ENCODE assay signal across 1 cellular context in genomic region chr4:183541081-183542045, GRCh38.
TF ChIP-seq lines count a peak whose summit lies in the region.

No MANE protein-coding gene starts in this region.

TF ChIP-seq in HepG2, 621 proteins besides CTCF, POLR2A, EP300 and RAD21 (continued from another document):
- no peak for TF ChIP-seq ZNF687 (CRISPR knock-in tag; IDR thresholded peaks at IDR 0.05)
- no peak for TF ChIP-seq ZNF841 (CRISPR knock-in tag; IDR thresholded peaks at IDR 0.05; ENCODE audit: borderline replicate concordance)
- no peak for TF ChIP-seq EED (CRISPR knock-in tag; IDR thresholded peaks at IDR 0.05)
- TF ChIP-seq MAX (IDR thresholded peaks at IDR 0.05), result no peak
- no peak for TF ChIP-seq POGK (CRISPR knock-in tag; conservative IDR thresholded peaks at IDR 0.05)
- no peak for TF ChIP-seq MIER2 (CRISPR knock-in tag; IDR thresholded peaks at IDR 0.05)
- TF ChIP-seq SMARCE1 (IDR thresholded peaks at IDR 0.05; ENCODE audit: borderline replicate concordance), result no peak
- TF ChIP-seq ZFP62 (CRISPR knock-in tag; IDR thresholded peaks at IDR 0.05), result no peak
- TF ChIP-seq FOXP4 (CRISPR knock-in tag; IDR thresholded peaks at IDR 0.05), result no peak
- no peak for TF ChIP-seq SP2 (CRISPR knock-in tag; IDR thresholded peaks at IDR 0.05)
- no peak for TF ChIP-seq FOXK2 (IDR thresholded peaks at IDR 0.05)
- no peak for TF ChIP-seq ZNF558 (CRISPR knock-in tag; IDR thresholded peaks at IDR 0.05; ENCODE audit: borderline replicate concordance)
- TF ChIP-seq ZBTB1 (CRISPR knock-in tag; IDR thresholded peaks at IDR 0.05; ENCODE audit: borderline replicate concordance), result no peak
- no peak for TF ChIP-seq ETV6 (CRISPR knock-in tag; conservative IDR thresholded peaks at IDR 0.05)
- TF ChIP-seq ZNF468 (CRISPR knock-in tag; IDR thresholded peaks at IDR 0.05), result no peak
- TF ChIP-seq HMG20A (CRISPR knock-in tag; IDR thresholded peaks at IDR 0.05; ENCODE audit: borderline replicate concordance), result no peak
- no peak for TF ChIP-seq YY1 (IDR thresholded peaks at IDR 0.05; ENCODE audit: insufficient read depth, insufficient replicate concordance, low read depth, low read length)
- TF ChIP-seq ATRX (CRISPR knock-in tag; IDR thresholded peaks at IDR 0.05; ENCODE audit: borderline replicate concordance), result no peak
